ENCODE assay signal across 20 cellular contexts in genomic region chr3:163914567-163914966, GRCh38.
"Had no signal": no experiment of that assay in that cellular context is flagged by ENCODE, and none has a peak within 500 bp of the region (broad histone marks: within the 10 kb centered on the region; RNA-seq: fewer than 3 reads in every experiment).

No MANE protein-coding gene starts in this region.

- H3K4me2 ChIP-seq: PC-9 had no signal

- DNase-seq: activated CD4-positive, alpha-beta T cell treated with anti-CD3 and anti-CD28 coated beads for 36 hours; activated CD8-positive, alpha-beta memory T cell treated with anti-CD3 and anti-CD28 coated beads, Interleukin-2, amount 50 U/mL, for 4 hours; activated CD8-positive, alpha-beta T cell treated with anti-CD3 and anti-CD28 coated beads for 36 hours; activated gamma-delta T cell treated with Interleukin-2 at 50 U/mL for 16 hours; activated naive CD4-positive, alpha-beta T cell treated with anti-CD3 and anti-CD28 coated beads, Interleukin-2, amount 10 ng/mL, durations not matched to agents 7 days and 5 days; activated naive CD8-positive, alpha-beta T cell treated with anti-CD3 and anti-CD28 coated beads for 36 hours; activated T-cell treated with anti-CD3 and anti-CD28 coated beads, Interleukin-2, amount 50 U/mL, for 72 hours; anterior cingulate cortex; cerebellar nuclear complex; MV-4-11; NCI-H1105; NCI-H1436 treated with DMSO at 0.1 percent for 48 hours; NCI-H187; NCI-H2081 treated with DMSO at 0.1 percent for 48 hours; NCI-H446; NCI-H524; PC-9; SIG-M5; T-cell; T-helper 2 cell had no signal

- H3K4me3 ChIP-seq: PC-9 had no signal

- H2AFZ ChIP-seq: PC-9 had no signal

- ATAC-seq: activated CD4-positive, alpha-beta T cell treated with anti-CD3 and anti-CD28 coated beads for 36 hours; activated CD8-positive, alpha-beta T cell treated with anti-CD3 and anti-CD28 coated beads for 36 hours; activated T-cell treated with anti-CD3 and anti-CD28 coated beads, Interleukin-2, amount 50 U/mL, for 72 hours; T-cell had no signal

- H3K27ac ChIP-seq: PC-9 had no signal
